8 cellular contexts compared by ENCODE assay signal in the genomic region with DNA sequence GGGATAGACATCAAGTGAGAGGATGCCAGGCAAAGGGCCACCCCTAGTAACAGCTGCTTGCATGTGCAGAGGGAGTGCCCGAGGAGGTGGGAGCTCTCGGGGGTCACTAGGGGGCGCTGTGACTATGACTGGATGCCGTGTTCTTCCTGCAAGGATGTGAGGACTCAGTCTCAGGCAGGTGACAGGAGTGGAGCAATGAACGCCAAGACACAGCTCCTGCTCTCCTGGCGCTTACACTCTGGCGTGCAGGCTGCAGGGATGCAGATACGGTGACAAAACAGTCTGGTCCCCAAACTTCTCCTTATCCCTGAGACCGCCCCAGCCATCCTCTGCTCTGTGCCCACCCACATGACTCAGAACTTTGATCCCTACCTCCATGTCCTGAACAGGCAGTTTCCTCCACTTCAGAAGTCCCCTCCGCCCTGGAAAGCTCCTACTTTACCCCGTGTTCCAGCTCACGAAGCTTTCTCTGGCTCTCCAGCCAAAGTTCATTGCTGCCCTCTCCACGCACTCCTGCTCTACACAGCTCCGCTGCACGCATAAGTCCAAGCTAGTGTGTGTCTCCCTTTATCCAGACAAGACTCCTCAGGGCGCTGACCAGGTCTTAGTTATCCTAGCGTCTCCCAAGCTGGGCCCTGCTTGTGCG. TPM values are rescaled to one million over a fixed set of nuclear protein-coding genes. Genes with fewer than 3 reads are reported as not detected.
A peak's percentile ranks its signal among the peaks of the same experiment; 100 is the strongest.
DNase-seq lines count a peak whose midpoint lies in the region; ATAC-seq and TF ChIP-seq lines count a peak whose summit lies in the region.

No MANE protein-coding gene starts in this region.

- no peaks in the 10 kb centered on the region for H3K27me3 ChIP-seq in CD8-positive, alpha-beta T cell (ENCODE audit: insufficient read depth, low read length)
- H3K27me3 ChIP-seq in GM23338 (ENCODE audit: insufficient read depth), result no peaks in the 10 kb centered on the region

- no peak overlapping the region for H3K27ac ChIP-seq in CD8-positive, alpha-beta T cell (ENCODE audit: low read depth, low read length)
- no peak overlapping the region for H3K27ac ChIP-seq in GM23338 (ENCODE audit: low read depth)

- no peak overlapping the region for H2AFZ ChIP-seq in GM23338

- no peaks in the 10 kb centered on the region for H3K9me3 Mint-ChIP-seq in CD8-positive, alpha-beta T cell
- no peaks in the 10 kb centered on the region for H3K9me3 Mint-ChIP-seq in GM23338

- H3K4me2 ChIP-seq in GM23338, result no peak overlapping the region

- H3K4me1 Mint-ChIP-seq in CD8-positive, alpha-beta T cell (ENCODE audit: low read depth), result no peaks in the 10 kb centered on the region
- H3K4me1 Mint-ChIP-seq in GM23338, result peaks cover 27% of the 10 kb centered on the region

- ATAC-seq in CD8-positive, alpha-beta T cell, result peak; percentile 70
- ATAC-seq in GM23338 (peak; percentile 88), left lobe of liver (peak; percentile 81), GM19463 (IDR thresholded peaks at IDR 0.05; ENCODE audit: unreplicated experiment) (no peak)
- peak; percentile 84 to 86 for ATAC-seq in activated CD4-positive, CD25-positive, alpha-beta regulatory T cell treated with anti-CD3 and anti-CD28 coated beads, Interleukin-2, amount 50 U/mL, for 24 hours

- no peaks in the 10 kb centered on the region for H3K9me3 ChIP-seq in CD8-positive, alpha-beta T cell (ENCODE audit: low read length)

- no peak overlapping the region for H3K27ac Mint-ChIP-seq in CD8-positive, alpha-beta T cell
- H3K27ac Mint-ChIP-seq in GM23338, result no peak overlapping the region

- H4K20me1 ChIP-seq in GM23338 (replicated peaks; ENCODE audit: insufficient read depth), result peaks cover 3% of the 10 kb centered on the region

- POLR2A ChIA-PET in CD8-positive, alpha-beta T cell (lab: Charles Lee), result interaction anchor here (1.4 to 5.2 kb wide), 2 partner anchors 36 to 165 kb away, joined by 4 to 38 read pairs; a partner anchor contains a TSS

- H3K4me3 Mint-ChIP-seq in CD8-positive, alpha-beta T cell, result no peak overlapping the region
- no peak overlapping the region for H3K4me3 Mint-ChIP-seq in GM23338

- DNase-seq in CD8-positive, alpha-beta T cell, result peak; percentile 62 to 87 (median 82)
- DNase-seq in GM23338 (ENCODE audit: low spot score) (peak; percentile 94), NCI-H2227 treated with DMSO at 0.1 percent for 48 hours (lab: John Stamatoyannopoulos, UW) (peak; percentile 35), left lobe of liver (ENCODE audit: low spot score) (peak; percentile 72)
- DNase-seq in central memory CD4-positive, alpha-beta T cell, result peak; percentile 75
- peak; percentile 87 for DNase-seq in stimulated activated CD4-positive, alpha-beta T cell treated with anti-CD3 and anti-CD28 coated beads, Interleukin-4, amount 100 ng/mL, for 24 hours

- TF ChIP-seq CTCF in CD8-positive, alpha-beta T cell (IDR thresholded peaks at IDR 0.05), result peak; percentile 77
- peak; percentile 92 to 96 for TF ChIP-seq CTCF in GM23338 (conservative IDR thresholded peaks at IDR 0.05; ENCODE audit: low read depth in 2 of 2)

- H3K36me3 ChIP-seq in CD8-positive, alpha-beta T cell (ENCODE audit: insufficient read depth, low read length), result no peaks in the 10 kb centered on the region
- H3K36me3 ChIP-seq in GM23338 (ENCODE audit: insufficient read depth), result no peaks in the 10 kb centered on the region; the same call in none of the 2 replicates

- H3K36me3 Mint-ChIP-seq in CD8-positive, alpha-beta T cell, result no peaks in the 10 kb centered on the region
- peaks cover 33% of the 10 kb centered on the region for H3K36me3 Mint-ChIP-seq in GM23338 (ENCODE audit: low read depth)

- CTCF ChIA-PET in CD8-positive, alpha-beta T cell (lab: Charles Lee), result interaction anchor here (0.7 to 9.0 kb wide), 19 partner anchors 10 to 326 kb away, joined by 3 to 189 read pairs (median 7); a partner anchor contains a TSS

- no peaks in the 10 kb centered on the region for H3K79me2 ChIP-seq in GM23338 (replicated peaks; ENCODE audit: insufficient read depth)

- H3F3A ChIP-seq in GM23338 (replicated peaks; ENCODE audit: low read depth), result peaks cover 17% of the 10 kb centered on the region

- no peak overlapping the region for H3K4me3 ChIP-seq in CD8-positive, alpha-beta T cell (ENCODE audit: low read depth, low read length)
- no peak overlapping the region for H3K4me3 ChIP-seq in GM23338

- intact Hi-C loops in CD8-positive, alpha-beta T cell (cut with DNase I, micrococcal nuclease), result loop anchor here in 1 of 2 experiments (1.0 kb wide), 1 partner anchor 163 kb away; no protein-coding TSS in a partner anchor

- H3K4me1 ChIP-seq in CD8-positive, alpha-beta T cell (ENCODE audit: insufficient read depth, low read length), result peaks cover 5% of the 10 kb centered on the region
- H3K4me1 ChIP-seq in GM23338 (ENCODE audit: insufficient read depth), result no peaks in the 10 kb centered on the region; the same call in 1 of the 2 replicates

- no peaks in the 10 kb centered on the region for H3K9me2 ChIP-seq in GM23338 (ENCODE audit: insufficient read depth)

- H3K27me3 Mint-ChIP-seq in CD8-positive, alpha-beta T cell (ENCODE audit: low read depth), result no peaks in the 10 kb centered on the region
- H3K27me3 Mint-ChIP-seq in GM23338 (ENCODE audit: insufficient read depth, low read depth, poor library complexity), result peaks cover 10% of the 10 kb centered on the region

TF ChIP-seq in GM23338, 12 proteins besides CTCF, POLR2A, EP300 and RAD21:
- peak; percentile 16; the same call in 1 of the 2 replicates for TF ChIP-seq POLR2AphosphoS5 (IDR thresholded peaks at IDR 0.05; ENCODE audit: low read depth)
- no peak for TF ChIP-seq STAT1 (IDR thresholded peaks at IDR 0.05; ENCODE audit: unreplicated experiment)
- no peak for TF ChIP-seq EZH2phosphoT487 (IDR thresholded peaks at IDR 0.05; ENCODE audit: unreplicated experiment)
- peak; percentile 38; the same call in 1 of the 2 replicates for TF ChIP-seq CREB1 (CRISPR knock-in tag; IDR thresholded peaks at IDR 0.05; ENCODE audit: low read depth)

RNA-seq across cellular contexts. Expression of a gene that starts 14.7 kb away (rescaled TPM):
- under 1 TPM; 0.24 to 0.25 TPM for total RNA-seq in CD8-positive, alpha-beta T cell
- 2.9 and 4.7 TPM in 2 replicates for total RNA-seq in GM23338 (2014; rRNA removed; shearing (Covaris generic))
- 3.0 and 4.4 TPM in 2 replicates for polyA plus RNA-seq in GM23338 (2016; fragmentation: Nextera tagmentation; extraction: Ambion mirVana)
- not detected for total RNA-seq in left lobe of liver

RNA-seq across cellular contexts. Expression of a gene that starts 15.5 kb away (rescaled TPM):
- under 1 TPM; 0.14 to 0.54 TPM for total RNA-seq in CD8-positive, alpha-beta T cell
- 209 and 253 TPM in 2 replicates for total RNA-seq in GM23338 (2014; rRNA removed; shearing (Covaris generic))
- 38.6 and 41.3 TPM in 2 replicates for polyA plus RNA-seq in GM23338 (2016; fragmentation: Nextera tagmentation; extraction: Ambion mirVana)
- 1.6 TPM for total RNA-seq in left lobe of liver

RNA-seq across cellular contexts. Expression of a gene that starts 30.8 kb away (rescaled TPM):
- total RNA-seq in CD8-positive, alpha-beta T cell, result not detected
- not detected in 2 replicates for total RNA-seq in GM23338 (2014; rRNA removed; shearing (Covaris generic))
- polyA plus RNA-seq in GM23338 (2016; fragmentation: Nextera tagmentation; extraction: Ambion mirVana), result not detected in 2 replicates
- total RNA-seq in left lobe of liver, result not detected

RNA-seq across cellular contexts. Expression of a gene that starts 34.9 kb away (rescaled TPM):
- total RNA-seq in CD8-positive, alpha-beta T cell, result 10 to 100 TPM; 21.7 to 23.6 TPM
- 39.4 and 42.5 TPM in 2 replicates for total RNA-seq in GM23338 (2014; rRNA removed; shearing (Covaris generic))
- 4.7 and 5.9 TPM in 2 replicates for polyA plus RNA-seq in GM23338 (2016; fragmentation: Nextera tagmentation; extraction: Ambion mirVana)
- total RNA-seq in left lobe of liver, result 10.3 TPM

RNA-seq across cellular contexts. Expression of a gene that starts 52.1 kb away (rescaled TPM):
- total RNA-seq in CD8-positive, alpha-beta T cell, result 10 to 100 TPM; 11.2 to 11.9 TPM
- total RNA-seq in GM23338 (2014; rRNA removed; shearing (Covaris generic)), result 23.0 and 35.0 TPM in 2 replicates
- polyA plus RNA-seq in GM23338 (2016; fragmentation: Nextera tagmentation; extraction: Ambion mirVana), result 77.6 and 81.6 TPM in 2 replicates
- total RNA-seq in left lobe of liver, result 31.3 TPM

Comparison
In these comparisons a context has a peak if more than half of its experiments do, and no peak if none do; other contexts are left out.
1. DNase-seq: peak in every context shown above with its lines; median percentile 94 in GM23338; 87 in stimulated activated CD4-positive, alpha-beta T cell treated with anti-CD3 and anti-CD28 coated beads, Interleukin-4, amount 100 ng/mL, for 24 hours; 82 in CD8-positive, alpha-beta T cell; 75 in central memory CD4-positive, alpha-beta T cell; 72 in left lobe of liver; 35 in NCI-H2227 treated with DMSO at 0.1 percent for 48 hours.
2. RNA of a gene that starts 15.5 kb away (total RNA-seq): 209 to 253 TPM in GM23338; 1.6 TPM in left lobe of liver (single experiment) and 0.14 to 0.54 TPM in CD8-positive, alpha-beta T cell; every median in the first group is over 10 times any median in the second.